ENCODE assay signal across 1 cellular context in the genomic region with DNA sequence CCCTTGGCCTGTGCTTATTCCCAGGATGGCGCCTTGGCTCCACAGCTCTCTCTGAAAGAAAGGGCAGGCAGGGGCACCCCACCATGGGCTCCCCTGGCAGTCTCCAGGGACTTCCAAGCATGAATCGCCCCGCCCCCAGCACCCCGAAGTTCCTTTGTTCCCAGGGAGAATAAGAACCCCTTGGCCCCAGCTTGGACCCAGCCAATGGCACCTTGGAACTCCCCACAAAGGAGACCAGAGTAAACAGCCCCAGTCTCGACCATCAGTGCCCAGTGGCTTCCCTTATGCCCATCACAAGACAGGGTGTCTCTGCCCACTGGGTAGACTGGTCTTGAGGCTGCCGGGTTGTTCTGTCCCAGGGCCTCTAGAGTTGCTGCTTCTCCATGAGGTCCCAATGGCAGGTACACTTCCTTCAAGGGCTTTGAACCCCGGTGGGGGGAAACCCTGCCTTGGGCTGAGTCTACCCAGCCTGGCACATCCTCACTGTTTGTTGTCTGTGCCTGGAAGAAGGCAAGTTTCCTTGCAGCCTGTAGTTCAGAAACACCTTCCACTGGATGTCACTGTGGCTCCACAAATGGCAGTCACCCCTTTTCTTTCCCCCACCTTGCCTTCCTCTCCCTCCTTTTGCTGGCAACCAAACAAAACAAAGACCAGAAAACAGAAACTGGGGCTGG.
TF ChIP-seq lines count a peak whose summit lies in the region.

No MANE protein-coding gene starts in this region.

TF ChIP-seq in SK-N-SH treated with all-trans-retinoic acid at 6 μM for 48 hours, 23 proteins besides CTCF, POLR2A, EP300 and RAD21 (continued from another document):
- TF ChIP-seq, protein P1, sequence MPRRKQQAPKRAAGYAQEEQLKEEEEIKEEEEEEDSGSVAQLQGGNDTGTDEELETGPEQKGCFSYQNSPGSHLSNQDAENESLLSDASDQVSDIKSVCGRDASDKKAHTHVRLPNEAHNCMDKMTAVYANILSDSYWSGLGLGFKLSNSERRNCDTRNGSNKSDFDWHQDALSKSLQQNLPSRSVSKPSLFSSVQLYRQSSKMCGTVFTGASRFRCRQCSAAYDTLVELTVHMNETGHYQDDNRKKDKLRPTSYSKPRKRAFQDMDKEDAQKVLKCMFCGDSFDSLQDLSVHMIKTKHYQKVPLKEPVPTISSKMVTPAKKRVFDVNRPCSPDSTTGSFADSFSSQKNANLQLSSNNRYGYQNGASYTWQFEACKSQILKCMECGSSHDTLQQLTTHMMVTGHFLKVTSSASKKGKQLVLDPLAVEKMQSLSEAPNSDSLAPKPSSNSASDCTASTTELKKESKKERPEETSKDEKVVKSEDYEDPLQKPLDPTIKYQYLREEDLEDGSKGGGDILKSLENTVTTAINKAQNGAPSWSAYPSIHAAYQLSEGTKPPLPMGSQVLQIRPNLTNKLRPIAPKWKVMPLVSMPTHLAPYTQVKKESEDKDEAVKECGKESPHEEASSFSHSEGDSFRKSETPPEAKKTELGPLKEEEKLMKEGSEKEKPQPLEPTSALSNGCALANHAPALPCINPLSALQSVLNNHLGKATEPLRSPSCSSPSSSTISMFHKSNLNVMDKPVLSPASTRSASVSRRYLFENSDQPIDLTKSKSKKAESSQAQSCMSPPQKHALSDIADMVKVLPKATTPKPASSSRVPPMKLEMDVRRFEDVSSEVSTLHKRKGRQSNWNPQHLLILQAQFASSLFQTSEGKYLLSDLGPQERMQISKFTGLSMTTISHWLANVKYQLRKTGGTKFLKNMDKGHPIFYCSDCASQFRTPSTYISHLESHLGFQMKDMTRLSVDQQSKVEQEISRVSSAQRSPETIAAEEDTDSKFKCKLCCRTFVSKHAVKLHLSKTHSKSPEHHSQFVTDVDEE (CRISPR knock-in tag; IDR thresholded peaks at IDR 0.05): no peak
- no peak for TF ChIP-seq ZC3H10 (CRISPR knock-in tag; IDR thresholded peaks at IDR 0.05)
- TF ChIP-seq ZNF565 (CRISPR knock-in tag; conservative IDR thresholded peaks at IDR 0.05; ENCODE audit: low read depth): no peak
- no peak for TF ChIP-seq ZFP3 (CRISPR knock-in tag; IDR thresholded peaks at IDR 0.05)
- no peak for TF ChIP-seq BACH2 (CRISPR knock-in tag; IDR thresholded peaks at IDR 0.05; ENCODE audit: borderline replicate concordance)
- no peak for TF ChIP-seq TOX (CRISPR knock-in tag; IDR thresholded peaks at IDR 0.05; ENCODE audit: borderline replicate concordance)
- no peak for TF ChIP-seq PPARA (CRISPR knock-in tag; IDR thresholded peaks at IDR 0.05; ENCODE audit: borderline replicate concordance)
- no peak for TF ChIP-seq RARB (CRISPR knock-in tag; IDR thresholded peaks at IDR 0.05)
TF ChIP-seq in SK-N-SH treated with all-trans-retinoic acid at 6 μM for 48 hours: peak in this region for 0.
